ENCODE assay signal across 16 cellular contexts in the genomic region with DNA sequence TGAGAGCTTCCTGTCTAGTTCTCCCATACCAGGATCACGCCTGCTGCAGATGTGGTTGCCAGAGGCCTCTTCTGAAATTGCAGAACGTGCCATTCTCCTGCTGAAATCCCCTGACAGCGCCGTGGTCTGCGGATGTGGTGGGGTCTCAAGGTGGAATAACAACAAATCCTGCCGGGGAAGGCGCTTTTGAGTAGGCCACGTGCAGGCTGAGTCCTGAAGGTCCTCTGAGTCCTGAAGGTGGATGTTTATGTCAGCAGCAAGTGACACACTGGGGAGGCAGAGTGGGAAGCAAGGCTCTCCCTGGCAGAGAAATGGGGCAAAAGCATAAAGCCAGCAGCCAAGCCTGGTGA.
DNase-seq lines count a peak whose midpoint lies in the region; ATAC-seq lines count a peak whose summit lies in the region.
"Had no signal": no experiment of that assay in that cellular context is flagged by ENCODE, and none has a peak within 500 bp of the region (broad histone marks: within the 10 kb centered on the region; RNA-seq: fewer than 3 reads in every experiment).

No MANE protein-coding gene starts in this region.

- WGBS in neuronal stem cell (ENCODE audit: extremely low coverage in 2 of 2, insufficient read length in 2 of 2, insufficient replicate concordance in 1 of 2), 2 donors, result no CpG with 5 or more reads among the region's 8 CpGs

- no peak overlapping the region for H3K4me3 ChIP-seq in neuronal stem cell (ENCODE audit: low read length in 2 of 2)
- H3K4me3 ChIP-seq: BLaER1, GM23248, HAP-1 had no signal

- DNase-seq in SK-N-DZ (ENCODE audit: low spot score) (peak; percentile 98), mesenteric fat pad (ENCODE audit: low spot score) (peak; percentile 75), neuronal stem cell (ENCODE audit: low spot score) (no peak), NCI-H2029 (lab: John Stamatoyannopoulos, UW) (no peak)
- DNase-seq in stimulated activated CD4-positive, alpha-beta T cell treated with anti-CD3 and anti-CD28 coated beads, Interleukin-15, amount 100 ng/mL, for 24 hours, result no peak
- DNase-seq: Caco-2; CD4-positive, CD25-positive, alpha-beta regulatory T cell; CD8-positive, alpha-beta T cell; DMS153; DND-41; GM23248; HFFc6 had no signal

- no peak overlapping the region for H3K4me2 ChIP-seq in neuronal stem cell (ENCODE audit: insufficient read depth, low read length, poor library complexity, severe bottlenecking)
- H3K4me2 ChIP-seq: BLaER1 had no signal

- peak overlapping the region; percentile 15 for H3K18ac ChIP-seq in neuronal stem cell (ENCODE audit: low read length)

- H2BK15ac ChIP-seq in neuronal stem cell (ENCODE audit: low read length), result peak overlapping the region; percentile 74

- H3K23ac ChIP-seq in neuronal stem cell (ENCODE audit: low read depth, low read length, poor library complexity), result no peak overlapping the region

- no peak overlapping the region for H2AFZ ChIP-seq in neuronal stem cell (ENCODE audit: low read length)
- H2AFZ ChIP-seq: GM23248 had no signal

- H3K14ac ChIP-seq in neuronal stem cell (ENCODE audit: low read length), result peak overlapping the region; percentile 76

- H2AK5ac ChIP-seq in neuronal stem cell (ENCODE audit: low read depth, low read length), result peak overlapping the region; percentile 81

- no peak overlapping the region for H3K4ac ChIP-seq in neuronal stem cell (ENCODE audit: low read length)

- H3K27ac ChIP-seq in neuronal stem cell (replicated peaks; ENCODE audit: low read length), result no peak overlapping the region
- H3K27ac ChIP-seq: BLaER1, C4-2B, GM23248 had no signal

- no peaks in the 10 kb centered on the region for H3K36me3 ChIP-seq in neuronal stem cell (replicated peaks in 1 of 2; ENCODE audit: control insufficient read depth in 2 of 2, insufficient read depth in 2 of 2, low read length in 2 of 2)
- H3K36me3 ChIP-seq: BLaER1, HAP-1 had no signal

- H3K4me1 ChIP-seq in neuronal stem cell (ENCODE audit: control insufficient read depth in 2 of 2, insufficient read depth in 1 of 2, low read depth in 1 of 2, low read length in 2 of 2), result peaks cover 13 to 27% of the 10 kb centered on the region in 2 donors
- H3K4me1 ChIP-seq: Caco-2, HAP-1 had no signal

- peak overlapping the region; percentile 50 for H2BK120ac ChIP-seq in neuronal stem cell (ENCODE audit: low read depth, low read length)

- H3K9ac ChIP-seq in neuronal stem cell (ENCODE audit: low read depth, low read length, poor library complexity), result no peak overlapping the region
- H3K9ac ChIP-seq: BLaER1, GM23248 had no signal

- H3K79me1 ChIP-seq in neuronal stem cell (ENCODE audit: low read depth, low read length), result no peaks in the 10 kb centered on the region

- no peaks in the 10 kb centered on the region for H3K9me3 ChIP-seq in neuronal stem cell (replicated peaks in 1 of 2; ENCODE audit: control insufficient read depth in 2 of 2, insufficient read depth in 1 of 2, low read depth in 1 of 2, low read length in 2 of 2)
- H3K9me3 ChIP-seq: BLaER1, Caco-2, HAP-1 had no signal

- H3K27me3 ChIP-seq in neuronal stem cell (ENCODE audit: control insufficient read depth in 3 of 3, insufficient read depth in 3 of 3, low read depth in 1 of 3, low read length in 3 of 3), result no peaks in the 10 kb centered on the region
- H3K27me3 ChIP-seq: BLaER1 had no signal

- no peak overlapping the region for H4K91ac ChIP-seq in neuronal stem cell (ENCODE audit: low read depth, low read length, poor library complexity)

- no peak overlapping the region for H4K8ac ChIP-seq in neuronal stem cell (ENCODE audit: low read depth, low read length)

- ATAC-seq in GM18511 (IDR thresholded peaks at IDR 0.05; ENCODE audit: unreplicated experiment), result no peak
- ATAC-seq: CD8-positive, alpha-beta T cell had no signal

- no peak overlapping the region for H2BK12ac ChIP-seq in neuronal stem cell (ENCODE audit: low read length)

- peak overlapping the region; percentile 46 for H2BK5ac ChIP-seq in neuronal stem cell (ENCODE audit: low read length)

Comparison
In these comparisons a context has a peak if more than half of its experiments do, and no peak if none do; other contexts are left out.
1. DNase-seq: peak in SK-N-DZ (single experiment) and mesenteric fat pad (single experiment); none in neuronal stem cell (single experiment), stimulated activated CD4-positive, alpha-beta T cell treated with anti-CD3 and anti-CD28 coated beads, Interleukin-15, amount 100 ng/mL, for 24 hours (single experiment) and NCI-H2029 (single experiment).